15 cellular contexts compared by ENCODE assay signal in genomic region chr1:3540876-3541275, GRCh38.
DNase-seq lines count a peak whose midpoint lies in the region; ATAC-seq and TF ChIP-seq lines count a peak whose summit lies in the region.
"Had no signal": no experiment of that assay in that cellular context is flagged by ENCODE, and none has a peak within 500 bp of the region (broad histone marks: within the 10 kb centered on the region; RNA-seq: fewer than 3 reads in every experiment).

No MANE protein-coding gene starts in this region.

- no peak for TF ChIP-seq EP300 in esophagus muscularis mucosa (IDR thresholded peaks at IDR 0.05)

- H3K27me3 ChIP-seq in left ventricle myocardium inferior (ENCODE audit: low read depth) (no peaks in the 10 kb centered on the region), heart left ventricle (no peaks in the 10 kb centered on the region), esophagus muscularis mucosa (peaks cover 0 to 16% (median 0%) of the 10 kb centered on the region in 4 donors), psoas muscle (ENCODE audit: insufficient read depth in 3 of 3, low read length in 2 of 3) (peaks cover 0 to under 1% (median 0%) of the 10 kb centered on the region in 3 donors), right cardiac atrium (ENCODE audit: control insufficient read depth, insufficient read depth) (no peaks in the 10 kb centered on the region)

- intact Hi-C loops in left ventricle myocardium inferior (cut with micrococcal nuclease) (no loop called here), heart left ventricle (cut with DNase I) (no loop called here), esophagus muscularis mucosa (cut with DNase I) (no loop called here), psoas muscle (cut with DNase I) (no loop called here), right cardiac atrium (cut with DNase I) (no loop called here)

- no peak overlapping the region for H3K4me3 ChIP-seq in left ventricle myocardium inferior
- H3K4me3 ChIP-seq in heart left ventricle, result no peak overlapping the region
- H3K4me3 ChIP-seq in esophagus muscularis mucosa, result no peak overlapping the region
- H3K4me3 ChIP-seq in psoas muscle, result no peak overlapping the region
- H3K4me3 ChIP-seq in right cardiac atrium (ENCODE audit: low read length), result no peak overlapping the region
- H3K4me3 ChIP-seq: GM12878, HAP-1 had no signal

- TF ChIP-seq CTCF in left ventricle myocardium inferior (IDR thresholded peaks at IDR 0.05; ENCODE audit: borderline replicate concordance) (no peak), heart left ventricle (IDR thresholded peaks at IDR 0.05) (no peak), esophagus muscularis mucosa (IDR thresholded peaks at IDR 0.05) (no peak), psoas muscle (IDR thresholded peaks at IDR 0.05) (no peak)

- H3K9me3 ChIP-seq in left ventricle myocardium inferior (replicated peaks), result no peaks in the 10 kb centered on the region
- H3K9me3 ChIP-seq in heart left ventricle, result no peaks in the 10 kb centered on the region
- no peaks in the 10 kb centered on the region for H3K9me3 ChIP-seq in esophagus muscularis mucosa
- no peaks in the 10 kb centered on the region for H3K9me3 ChIP-seq in psoas muscle
- no peaks in the 10 kb centered on the region for H3K9me3 ChIP-seq in right cardiac atrium (ENCODE audit: control insufficient read depth, low read length)
- H3K9me3 ChIP-seq: HAP-1 had no signal

- H3K27ac ChIP-seq in left ventricle myocardium inferior (replicated peaks) (peak overlapping the region; percentile 76), heart left ventricle (peak overlapping the region in 1 of 12 donors; percentile 59), esophagus muscularis mucosa (replicated peaks in 1 of 4) (peak overlapping the region in 3 of 4 donors; percentile 63 to 78 (median 68)), psoas muscle (peak overlapping the region; percentile 74), right cardiac atrium (ENCODE audit: low read length) (no peak overlapping the region)

- no peak for TF ChIP-seq POLR2A in heart left ventricle (IDR thresholded peaks at IDR 0.05)
- no peak for TF ChIP-seq POLR2A in esophagus muscularis mucosa (IDR thresholded peaks at IDR 0.05; ENCODE audit: low read depth)

- H3K4me1 ChIP-seq in left ventricle myocardium inferior (peaks cover 30% of the 10 kb centered on the region), heart left ventricle (peaks cover 0 to 47% (median 15%) of the 10 kb centered on the region in 12 donors), esophagus muscularis mucosa (peaks cover 8 to 63% (median 46%) of the 10 kb centered on the region in 4 donors), psoas muscle (peaks cover 22% of the 10 kb centered on the region), right cardiac atrium (ENCODE audit: control insufficient read depth, insufficient read depth, low read length) (no peaks in the 10 kb centered on the region)
- H3K4me1 ChIP-seq: HAP-1 had no signal

- H3K36me3 ChIP-seq in left ventricle myocardium inferior, result no peaks in the 10 kb centered on the region
- H3K36me3 ChIP-seq in heart left ventricle, result no peaks in the 10 kb centered on the region
- H3K36me3 ChIP-seq in esophagus muscularis mucosa, result no peaks in the 10 kb centered on the region
- no peaks in the 10 kb centered on the region for H3K36me3 ChIP-seq in psoas muscle (ENCODE audit: insufficient read depth in 1 of 2, low read depth in 1 of 2)
- H3K36me3 ChIP-seq: HAP-1 had no signal

- DNase-seq in left ventricle myocardium inferior, result no peak
- DNase-seq in heart left ventricle, result no peak
- DNase-seq in esophagus muscularis mucosa (ENCODE audit: extremely low spot score), result no peak
- no peak for DNase-seq in psoas muscle
- DNase-seq in kidney tubule cell (ENCODE audit: low spot score), result no peak
- DNase-seq in right cardiac atrium, result no peak
- DNase-seq in GM19240 (ENCODE audit: insufficient read length, low spot score), result no peak
- DNase-seq: 8988T; GDM1; NCI-H1930; NCI-H446 treated with DMSO at 0.1 percent for 48 hours; NK-92 treated with Interleukin-12 subunit alpha and Interleukin-12 subunit beta, amount 100 ng/mL, for 24 hours had no signal

- ATAC-seq in heart left ventricle, result no peak
- ATAC-seq in psoas muscle, result no peak
- no peak for ATAC-seq in HG03196 (IDR thresholded peaks at IDR 0.05; ENCODE audit: unreplicated experiment)
- no peak for ATAC-seq in right cardiac atrium
- ATAC-seq: GM12878 had no signal

- WGBS in heart left ventricle, 4 donors, result 96 to 98% (median 97%) methylated on average over 12 to 13 of the region's 13 CpGs
- 93% methylated on average over 9 of the region's 13 CpGs for WGBS in esophagus muscularis mucosa
- 93 to 98% (median 96%) methylated on average over 11 to 13 of the region's 13 CpGs for WGBS in psoas muscle, 3 donors
- WGBS in right cardiac atrium, result 98% methylated on average over 13 of the region's 13 CpGs
